9 cellular contexts compared by ENCODE assay signal in the genomic region with DNA sequence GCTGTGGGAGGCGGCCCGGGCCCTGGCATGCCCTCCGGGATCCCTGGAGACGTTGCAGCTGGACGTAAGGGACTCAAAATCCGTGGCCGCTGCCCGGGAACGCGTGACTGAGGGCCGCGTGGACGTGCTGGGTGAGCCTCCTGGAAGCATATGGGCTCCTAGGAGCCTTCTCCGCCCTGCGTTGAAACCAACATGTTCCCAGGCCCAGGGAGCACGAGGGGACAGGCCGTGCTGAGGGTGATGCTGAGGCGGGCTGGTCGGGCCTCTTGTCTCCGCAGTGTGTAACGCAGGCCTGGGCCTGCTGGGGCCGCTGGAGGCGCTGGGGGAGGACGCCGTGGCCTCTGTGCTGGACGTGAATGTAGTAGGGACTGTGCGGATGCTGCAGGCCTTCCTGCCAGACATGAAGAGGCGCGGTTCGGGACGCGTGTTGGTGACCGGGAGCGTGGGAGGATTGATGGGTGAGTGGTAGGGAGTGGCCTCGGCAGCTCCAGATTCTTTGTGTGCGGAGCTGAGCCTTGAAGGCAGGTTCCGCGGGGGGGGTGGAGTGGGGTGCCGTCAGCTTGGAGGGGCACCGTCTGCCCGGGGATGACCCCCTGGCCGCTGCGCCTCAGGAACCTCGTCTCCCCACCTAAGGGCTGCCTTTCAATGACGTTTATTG. TPM values are rescaled to one million over a fixed set of nuclear protein-coding genes. Genes with fewer than 3 reads are reported as not detected.
DNase-seq lines count a peak whose midpoint lies in the region; ATAC-seq and TF ChIP-seq lines count a peak whose summit lies in the region.
"Had no signal": no experiment of that assay in that cellular context is flagged by ENCODE, and none has a peak within 500 bp of the region (broad histone marks: within the 10 kb centered on the region; RNA-seq: fewer than 3 reads in every experiment).

No MANE protein-coding gene starts in this region.

- peaks cover 18% of the 10 kb centered on the region for H3K4me1 ChIP-seq in testis

- no peak overlapping the region for H3K4me3 ChIP-seq in testis

- WGBS in testis, 2 donors, result 30 to 47% methylated on average over 23 to 45 of the region's 45 CpGs

- TF ChIP-seq CTCF in testis (IDR thresholded peaks at IDR 0.05), result peak in 1 of 3 experiments; percentile 2

- intact Hi-C loops in activated T-helper 2 cell treated with anti-CD3 and anti-CD28 coated beads, Interferon-gamma antibody, Interleukin-2, Interleukin-4, amounts not matched to agents 10 μg/mL and 5 μg/mL and 100 μg/mL, durations not matched to agents 14 hours and 24 hours and 36 hours (cut with micrococcal nuclease), result no loop called here
- intact Hi-C loops in testis (cut with DNase I; ENCODE audit: low total_unique reads), result no loop called here

- H3K27me3 ChIP-seq in testis, result no peaks in the 10 kb centered on the region

- H3K36me3 Mint-ChIP-seq in activated T-cell treated with anti-CD3 and anti-CD28 coated beads, Interleukin-2, amount 50 U/mL, for 4 hours (ENCODE audit: insufficient read depth), result no peaks in the 10 kb centered on the region
- peaks cover 7% of the 10 kb centered on the region for H3K36me3 Mint-ChIP-seq in activated T-helper 2 cell treated with anti-CD3 and anti-CD28 coated beads, Interferon-gamma antibody, Interleukin-2, Interleukin-4, amounts not matched to agents 10 μg/mL and 5 μg/mL and 100 μg/mL, durations not matched to agents 14 hours and 24 hours and 36 hours (ENCODE audit: low read depth)
- no peaks in the 10 kb centered on the region for H3K36me3 Mint-ChIP-seq in immature natural killer cell

- no peaks in the 10 kb centered on the region for H3K9me3 Mint-ChIP-seq in activated T-cell treated with anti-CD3 and anti-CD28 coated beads, Interleukin-2, amount 50 U/mL, for 4 hours
- H3K9me3 Mint-ChIP-seq in activated T-helper 2 cell treated with anti-CD3 and anti-CD28 coated beads, Interferon-gamma antibody, Interleukin-2, Interleukin-4, amounts not matched to agents 10 μg/mL and 5 μg/mL and 100 μg/mL, durations not matched to agents 14 hours and 24 hours and 36 hours, result no peaks in the 10 kb centered on the region
- no peaks in the 10 kb centered on the region for H3K9me3 Mint-ChIP-seq in immature natural killer cell

- H3K27me3 Mint-ChIP-seq in activated T-cell treated with anti-CD3 and anti-CD28 coated beads, Interleukin-2, amount 50 U/mL, for 4 hours (ENCODE audit: low read depth), result no peaks in the 10 kb centered on the region
- H3K27me3 Mint-ChIP-seq in activated T-helper 2 cell treated with anti-CD3 and anti-CD28 coated beads, Interferon-gamma antibody, Interleukin-2, Interleukin-4, amounts not matched to agents 10 μg/mL and 5 μg/mL and 100 μg/mL, durations not matched to agents 14 hours and 24 hours and 36 hours (ENCODE audit: low read depth), result no peaks in the 10 kb centered on the region
- H3K27me3 Mint-ChIP-seq in immature natural killer cell (ENCODE audit: low read depth in 3 of 3), result peaks cover 0 to 8% (median 4%) of the 10 kb centered on the region in 3 donors

- peak overlapping the region; percentile 8 to 86 for H3K27ac ChIP-seq in testis

- DNase-seq in activated T-cell treated with anti-CD3 and anti-CD28 coated beads, Interleukin-2, amount 50 U/mL, for 4 hours, result no peak
- DNase-seq in activated T-cell treated with anti-CD3 and anti-CD28 coated beads for 4 hours, result no peak
- DNase-seq in activated T-helper 2 cell treated with anti-CD3 and anti-CD28 coated beads, Interferon-gamma antibody, Interleukin-2, Interleukin-4, amounts not matched to agents 10 μg/mL and 5 μg/mL and 100 μg/mL, durations not matched to agents 14 hours and 24 hours and 36 hours (ENCODE audit: low spot score), result no peak
- DNase-seq in immature natural killer cell, result no peak
- peak; percentile 83 for DNase-seq in testis
- no peak for DNase-seq in SIG-M5 (lab: John Stamatoyannopoulos, UW)
- DNase-seq in NCI-H345 treated with DMSO at 0.1 percent for 48 hours (lab: John Stamatoyannopoulos, UW; ENCODE audit: unreplicated experiment), result no peak
- DNase-seq in HuH-7.5 (ENCODE audit: low spot score), result no peak
- DNase-seq: NCI-H2107 had no signal

- TF ChIP-seq POLR2A in testis (IDR thresholded peaks at IDR 0.05), result no peak

- peak overlapping the region; percentile 88 for H3K4me3 Mint-ChIP-seq in activated T-cell treated with anti-CD3 and anti-CD28 coated beads, Interleukin-2, amount 50 U/mL, for 4 hours
- H3K4me3 Mint-ChIP-seq in activated T-helper 2 cell treated with anti-CD3 and anti-CD28 coated beads, Interferon-gamma antibody, Interleukin-2, Interleukin-4, amounts not matched to agents 10 μg/mL and 5 μg/mL and 100 μg/mL, durations not matched to agents 14 hours and 24 hours and 36 hours (ENCODE audit: low read depth), result peak overlapping the region; percentile 93
- H3K4me3 Mint-ChIP-seq in immature natural killer cell, result peak overlapping the region; percentile 85 to 90 (median 88)

- peak overlapping the region; percentile 46 for H3K27ac Mint-ChIP-seq in activated T-helper 2 cell treated with anti-CD3 and anti-CD28 coated beads, Interferon-gamma antibody, Interleukin-2, Interleukin-4, amounts not matched to agents 10 μg/mL and 5 μg/mL and 100 μg/mL, durations not matched to agents 14 hours and 24 hours and 36 hours
- peak overlapping the region; percentile 55 to 93 (median 91) for H3K27ac Mint-ChIP-seq in immature natural killer cell

- H3K36me3 ChIP-seq in testis (ENCODE audit: low read depth, missing control alignments), result no peaks in the 10 kb centered on the region

- peaks cover 27% of the 10 kb centered on the region for H3K4me1 Mint-ChIP-seq in activated T-cell treated with anti-CD3 and anti-CD28 coated beads, Interleukin-2, amount 50 U/mL, for 4 hours (ENCODE audit: low read depth)
- H3K4me1 Mint-ChIP-seq in activated T-helper 2 cell treated with anti-CD3 and anti-CD28 coated beads, Interferon-gamma antibody, Interleukin-2, Interleukin-4, amounts not matched to agents 10 μg/mL and 5 μg/mL and 100 μg/mL, durations not matched to agents 14 hours and 24 hours and 36 hours (ENCODE audit: low read depth), result peaks cover 20% of the 10 kb centered on the region
- peaks cover 23 to 28% of the 10 kb centered on the region in 2 donors for H3K4me1 Mint-ChIP-seq in immature natural killer cell

- H3K9me3 ChIP-seq in testis, result no peaks in the 10 kb centered on the region

- no peak for ATAC-seq in activated T-cell treated with anti-CD3 and anti-CD28 coated beads, Interleukin-2, amount 50 U/mL, for 4 hours

RNA-seq across cellular contexts. Expression of gene HSD17B1, which starts 0.6 kb away (rescaled TPM):
- total RNA-seq in activated T-cell treated with anti-CD3 and anti-CD28 coated beads, Interleukin-2, amount 50 U/mL, for 4 hours, result under 1 TPM; 0.10 to 0.53 (median 0.33) TPM
- 0.91 and 1.4 TPM in 2 replicates for total RNA-seq in activated T-helper 2 cell treated with anti-CD3 and anti-CD28 coated beads, Interferon-gamma antibody, Interleukin-2, Interleukin-4, amounts not matched to agents 10 μg/mL and 5 μg/mL and 100 μg/mL, durations not matched to agents 14 hours and 24 hours and 36 hours
- 1 to 10 TPM in 1 of 3 donors, under 1 TPM in 1, not detected in 1; 0.99 to 1.9 TPM for polyA plus RNA-seq in immature natural killer cell
- 10 to 100 TPM; 13.8 to 14.4 TPM for total RNA-seq in testis
- polyA plus RNA-seq in testis (ENCODE audit: insufficient read depth, low read depth, low replicate concordance), result 7.1 TPM

RNA-seq across cellular contexts. Expression of gene COASY, which starts 8.7 kb away (rescaled TPM):
- total RNA-seq in activated T-cell treated with anti-CD3 and anti-CD28 coated beads, Interleukin-2, amount 50 U/mL, for 4 hours, result 100 to 1,000 TPM in 2 of 3 donors, 10 to 100 TPM in 1; 98.8 to 110 (median 105) TPM
- 90.6 and 91.6 TPM in 2 replicates for total RNA-seq in activated T-helper 2 cell treated with anti-CD3 and anti-CD28 coated beads, Interferon-gamma antibody, Interleukin-2, Interleukin-4, amounts not matched to agents 10 μg/mL and 5 μg/mL and 100 μg/mL, durations not matched to agents 14 hours and 24 hours and 36 hours
- polyA plus RNA-seq in immature natural killer cell (100 to 1,000 TPM in 1 of 3 donors, 10 to 100 TPM in 2; 54.1 to 136 (median 72.5) TPM), testis (ENCODE audit: insufficient read depth, low read depth, low replicate concordance) (103 TPM)
- 10 to 100 TPM; 52.8 to 68.5 TPM for total RNA-seq in testis

RNA-seq across cellular contexts. Expression of gene MLX, which starts 13.6 kb away (rescaled TPM):
- 10 to 100 TPM; 69.3 to 90.1 (median 77.7) TPM for total RNA-seq in activated T-cell treated with anti-CD3 and anti-CD28 coated beads, Interleukin-2, amount 50 U/mL, for 4 hours
- 54.8 and 60.0 TPM in 2 replicates for total RNA-seq in activated T-helper 2 cell treated with anti-CD3 and anti-CD28 coated beads, Interferon-gamma antibody, Interleukin-2, Interleukin-4, amounts not matched to agents 10 μg/mL and 5 μg/mL and 100 μg/mL, durations not matched to agents 14 hours and 24 hours and 36 hours
- 10 to 100 TPM; 25.0 to 41.0 (median 30.5) TPM for polyA plus RNA-seq in immature natural killer cell
- total RNA-seq in testis, result 10 to 100 TPM; 27.6 to 38.6 TPM
- polyA plus RNA-seq in testis (ENCODE audit: insufficient read depth, low read depth, low replicate concordance), result 26.7 TPM

RNA-seq across cellular contexts. Expression of gene NAGLU, which starts 17.2 kb away (rescaled TPM):
- total RNA-seq in activated T-cell treated with anti-CD3 and anti-CD28 coated beads, Interleukin-2, amount 50 U/mL, for 4 hours, result 10 to 100 TPM; 11.6 to 12.9 (median 12.0) TPM
- total RNA-seq in activated T-helper 2 cell treated with anti-CD3 and anti-CD28 coated beads, Interferon-gamma antibody, Interleukin-2, Interleukin-4, amounts not matched to agents 10 μg/mL and 5 μg/mL and 100 μg/mL, durations not matched to agents 14 hours and 24 hours and 36 hours, result 17.4 and 19.9 TPM in 2 replicates
- 10 to 100 TPM; 28.1 to 43.5 (median 33.6) TPM for polyA plus RNA-seq in immature natural killer cell
- total RNA-seq in testis, result 10 to 100 TPM; 37.6 to 40.6 TPM
- polyA plus RNA-seq in testis (ENCODE audit: insufficient read depth, low read depth, low replicate concordance), result 18.9 TPM

RNA-seq across cellular contexts. Expression of gene PSMC3IP, which starts 24.2 kb away (rescaled TPM):
- total RNA-seq in activated T-cell treated with anti-CD3 and anti-CD28 coated beads, Interleukin-2, amount 50 U/mL, for 4 hours, result 10 to 100 TPM; 23.5 to 31.0 (median 26.9) TPM
- total RNA-seq in activated T-helper 2 cell treated with anti-CD3 and anti-CD28 coated beads, Interferon-gamma antibody, Interleukin-2, Interleukin-4, amounts not matched to agents 10 μg/mL and 5 μg/mL and 100 μg/mL, durations not matched to agents 14 hours and 24 hours and 36 hours, result 23.3 and 26.6 TPM in 2 replicates
- polyA plus RNA-seq in immature natural killer cell, result 1 to 10 TPM in 2 of 3 donors, under 1 TPM in 1; 0.91 to 3.0 (median 1.5) TPM
- total RNA-seq in testis, result 10 to 100 TPM; 17.2 to 27.2 TPM
- 45.3 TPM for polyA plus RNA-seq in testis (ENCODE audit: insufficient read depth, low read depth, low replicate concordance)
